ENCODE assay signal across 2 cellular contexts in genomic region chr6:52725530-52726192, GRCh38.
A peak's percentile ranks its signal among the peaks of the same experiment; 100 is the strongest.
TF ChIP-seq lines count a peak whose summit lies in the region.

No MANE protein-coding gene starts in this region.

TF ChIP-seq in WTC11, 78 proteins besides CTCF, POLR2A, EP300 and RAD21:
- TF ChIP-seq GABPB1 (CRISPR knock-in tag; IDR thresholded peaks at IDR 0.05) (peak; percentile 94), E2F5 (CRISPR knock-in tag; IDR thresholded peaks at IDR 0.05) (no peak), ETV6 (CRISPR knock-in tag; IDR thresholded peaks at IDR 0.05) (no peak), TP53 (CRISPR knock-in tag; IDR thresholded peaks at IDR 0.05) (no peak)

TF ChIP-seq in SK-N-SH, 30 proteins besides CTCF, POLR2A, EP300 and RAD21:
- TF ChIP-seq REST (IDR thresholded peaks at IDR 0.05; ENCODE audit: low read depth, low read length) (no peak), GATA2 (CRISPR knock-in tag; IDR thresholded peaks at IDR 0.05) (no peak), ZBTB33 (IDR thresholded peaks at IDR 0.05; ENCODE audit: borderline replicate concordance, low read depth) (no peak), RCOR1 (IDR thresholded peaks at IDR 0.05; ENCODE audit: low read length) (no peak), FOXM1 (IDR thresholded peaks at IDR 0.05; ENCODE audit: low read depth) (no peak)
- TF ChIP-seq, protein P1, sequence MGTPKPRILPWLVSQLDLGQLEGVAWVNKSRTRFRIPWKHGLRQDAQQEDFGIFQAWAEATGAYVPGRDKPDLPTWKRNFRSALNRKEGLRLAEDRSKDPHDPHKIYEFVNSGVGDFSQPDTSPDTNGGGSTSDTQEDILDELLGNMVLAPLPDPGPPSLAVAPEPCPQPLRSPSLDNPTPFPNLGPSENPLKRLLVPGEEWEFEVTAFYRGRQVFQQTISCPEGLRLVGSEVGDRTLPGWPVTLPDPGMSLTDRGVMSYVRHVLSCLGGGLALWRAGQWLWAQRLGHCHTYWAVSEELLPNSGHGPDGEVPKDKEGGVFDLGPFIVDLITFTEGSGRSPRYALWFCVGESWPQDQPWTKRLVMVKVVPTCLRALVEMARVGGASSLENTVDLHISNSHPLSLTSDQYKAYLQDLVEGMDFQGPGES (IDR thresholded peaks at IDR 0.05; ENCODE audit: low read depth, low read length): no peak
